1 cellular context compared by ENCODE assay signal in genomic region chr12:131758016-131758739, GRCh38.
TF ChIP-seq lines count a peak whose summit lies in the region.

No MANE protein-coding gene starts in this region.

TF ChIP-seq in K562, 482 proteins besides CTCF, POLR2A, EP300 and RAD21 (continued from another document):
- TF ChIP-seq, protein P1, sequence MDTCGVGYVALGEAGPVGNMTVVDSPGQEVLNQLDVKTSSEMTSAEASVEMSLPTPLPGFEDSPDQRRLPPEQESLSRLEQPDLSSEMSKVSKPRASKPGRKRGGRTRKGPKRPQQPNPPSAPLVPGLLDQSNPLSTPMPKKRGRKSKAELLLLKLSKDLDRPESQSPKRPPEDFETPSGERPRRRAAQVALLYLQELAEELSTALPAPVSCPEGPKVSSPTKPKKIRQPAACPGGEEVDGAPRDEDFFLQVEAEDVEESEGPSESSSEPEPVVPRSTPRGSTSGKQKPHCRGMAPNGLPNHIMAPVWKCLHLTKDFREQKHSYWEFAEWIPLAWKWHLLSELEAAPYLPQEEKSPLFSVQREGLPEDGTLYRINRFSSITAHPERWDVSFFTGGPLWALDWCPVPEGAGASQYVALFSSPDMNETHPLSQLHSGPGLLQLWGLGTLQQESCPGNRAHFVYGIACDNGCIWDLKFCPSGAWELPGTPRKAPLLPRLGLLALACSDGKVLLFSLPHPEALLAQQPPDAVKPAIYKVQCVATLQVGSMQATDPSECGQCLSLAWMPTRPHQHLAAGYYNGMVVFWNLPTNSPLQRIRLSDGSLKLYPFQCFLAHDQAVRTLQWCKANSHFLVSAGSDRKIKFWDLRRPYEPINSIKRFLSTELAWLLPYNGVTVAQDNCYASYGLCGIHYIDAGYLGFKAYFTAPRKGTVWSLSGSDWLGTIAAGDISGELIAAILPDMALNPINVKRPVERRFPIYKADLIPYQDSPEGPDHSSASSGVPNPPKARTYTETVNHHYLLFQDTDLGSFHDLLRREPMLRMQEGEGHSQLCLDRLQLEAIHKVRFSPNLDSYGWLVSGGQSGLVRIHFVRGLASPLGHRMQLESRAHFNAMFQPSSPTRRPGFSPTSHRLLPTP (IDR thresholded peaks at IDR 0.05; ENCODE audit: borderline replicate concordance, extremely low read depth, insufficient read length) = no peak
TF ChIP-seq in K562: peak in this region for 2.
